Comparison of ENCODE assay signal across 7 cellular contexts in genomic region chr9:37784640-37785483, GRCh38. TPM values are rescaled to one million over a fixed set of nuclear protein-coding genes. Genes with fewer than 3 reads are reported as not detected.
A peak's percentile ranks its signal among the peaks of the same experiment; 100 is the strongest.
DNase-seq lines count a peak whose midpoint lies in the region; ATAC-seq and TF ChIP-seq lines count a peak whose summit lies in the region.

EXOSC3 (minus strand) TSS chr9:37785064; CDS start chr9:37785044, 20 bp downstream.

- 2% methylated on average over 68 of the region's 73 CpGs for WGBS in hepatocyte (ENCODE audit: low lambda C conversion rate, missing lambda C conversion rate)

- peaks cover 25% of the 10 kb centered on the region for H3K79me2 ChIP-seq in hepatocyte

- intact Hi-C loops in T-helper 2 cell treated with Interferon-gamma antibody and Interleukin-4, amounts not matched to agents 100 ng/mL and 5 ng/mL, for 36 hours (cut with micrococcal nuclease): loop anchor here (1.0 to 5.0 kb wide), 4 partner anchors 15 to 193 kb away; partner anchors contain the start of genes DCAF10, SLC25A51, TOMM5 and TRMT10B
- intact Hi-C loops in ascending aorta (cut with DNase I): loop anchor here (1.0 to 10.0 kb wide), 3 partner anchors 15 to 190 kb away; partner anchors contain the start of genes DCAF10, SLC25A51 and TOMM5

- no peaks in the 10 kb centered on the region for H4K20me1 ChIP-seq in hepatocyte (ENCODE audit: insufficient read depth, poor library complexity, severe bottlenecking)

- TF ChIP-seq CTCF in ascending aorta (IDR thresholded peaks at IDR 0.05): peak in 1 of 3 experiments; percentile 13
- peak; percentile 18 for TF ChIP-seq CTCF in hepatocyte (IDR thresholded peaks at IDR 0.05; ENCODE audit: poor library complexity)
- no peak for TF ChIP-seq CTCF in retinal pigment epithelial cell (conservative IDR thresholded peaks at IDR 0.05; ENCODE audit: low read depth, low read length)

- H3K36me3 ChIP-seq in ascending aorta: peaks cover 8 to 32% of the 10 kb centered on the region in 2 donors
- H3K36me3 ChIP-seq in hepatocyte (replicated peaks; ENCODE audit: insufficient read depth, low read depth): no peaks in the 10 kb centered on the region

- peak; percentile 93 for ATAC-seq in GM18498 (IDR thresholded peaks at IDR 0.05; ENCODE audit: unreplicated experiment)
- ATAC-seq in HG02885 (IDR thresholded peaks at IDR 0.05; ENCODE audit: poor library complexity, unreplicated experiment): peak; percentile 95

- peak within 1 kb of the TSS; percentile 89 for H3K4me2 ChIP-seq in hepatocyte

- H3K4me1 ChIP-seq in ascending aorta: peaks cover 0 to 10% of the 10 kb centered on the region in 2 donors
- peaks cover 8% of the 10 kb centered on the region for H3K4me1 ChIP-seq in hepatocyte (ENCODE audit: insufficient read depth)

- peak within 1 kb of the TSS; percentile 91 for H2AFZ ChIP-seq in hepatocyte

- peak within 1 kb of the TSS; percentile 78 to 81 for H3K27ac ChIP-seq in ascending aorta
- peak within 1 kb of the TSS; percentile 75 for H3K27ac ChIP-seq in hepatocyte

- peak within 1 kb of the TSS; percentile 89 to 90 for H3K4me3 ChIP-seq in ascending aorta
- H3K4me3 ChIP-seq in hepatocyte: peak within 1 kb of the TSS; percentile 93
- peak within 1 kb of the TSS; percentile 97 for H3K4me3 ChIP-seq in retinal pigment epithelial cell (ENCODE audit: low read length)

- DNase-seq in NCI-H1694 treated with DMSO at 0.1 percent for 48 hours (lab: John Stamatoyannopoulos, UW): peak; percentile 77
- peak; percentile 23 to 93 for DNase-seq in ascending aorta (ENCODE audit: low spot score in 2 of 2)
- DNase-seq in hepatocyte (ENCODE audit: low spot score): peak; percentile 94
- DNase-seq in retinal pigment epithelial cell (ENCODE audit: low read depth): peak; percentile 76

- H3K9me2 ChIP-seq in hepatocyte (replicated peaks; ENCODE audit: insufficient read depth): no peaks in the 10 kb centered on the region

- H3K9me3 ChIP-seq in ascending aorta: no peaks in the 10 kb centered on the region
- H3K9me3 ChIP-seq in hepatocyte (ENCODE audit: low read depth): no peaks in the 10 kb centered on the region

- H3K27me3 ChIP-seq in ascending aorta (no peaks in the 10 kb centered on the region), hepatocyte (no peaks in the 10 kb centered on the region)

RNA-seq across cellular contexts. Expression of gene EXOSC3, which starts in this region (rescaled TPM):
- 76.6 and 87.0 TPM in 2 replicates for total RNA-seq in T-helper 2 cell treated with Interferon-gamma antibody and Interleukin-4, amounts not matched to agents 100 ng/mL and 5 ng/mL, for 36 hours
- total RNA-seq in ascending aorta: 9.0 TPM
- total RNA-seq in hepatocyte: 25.4 and 28.5 TPM in 2 replicates
- polyA plus RNA-seq in hepatocyte: 43.1 and 48.1 TPM in 2 replicates

Comparison
In these comparisons a context has a peak if more than half of its experiments do, and no peak if none do; other contexts are left out.
1. Peak in every context shown above with its lines: DNase-seq, ATAC-seq, H3K4me3 ChIP-seq and H3K27ac ChIP-seq.